ENCODE assay signal across 8 cellular contexts in genomic region chr9:128339761-128340690, GRCh38. TPM values are rescaled to one million over a fixed set of nuclear protein-coding genes. Genes with fewer than 3 reads are reported as not detected.
A peak's percentile ranks its signal among the peaks of the same experiment; 100 is the strongest.
DNase-seq lines count a peak whose midpoint lies in the region; ATAC-seq and TF ChIP-seq lines count a peak whose summit lies in the region.

Gene SLC27A4 (plus strand): TSS chr9:128340527. CDS start chr9:128343133, 2,606 bp downstream.

- no peaks in the 10 kb centered on the region for H3K9me3 Mint-ChIP-seq in activated CD8-positive, alpha-beta T cell treated with anti-CD3 and anti-CD28 coated beads, Interleukin-2, amount 10 ng/mL, durations not matched to agents 7 days and 5 days (ENCODE audit: insufficient read depth)

- ATAC-seq in GM19023 (IDR thresholded peaks at IDR 0.05; ENCODE audit: unreplicated experiment) (peak; percentile 79), HG03342 (IDR thresholded peaks at IDR 0.05; ENCODE audit: unreplicated experiment) (peak; percentile 77), lung (ENCODE audit: insufficient read depth, low FRiP score) (peak; percentile 91)
- ATAC-seq in activated CD8-positive, alpha-beta T cell treated with anti-CD3 and anti-CD28 coated beads, Interleukin-2, amount 10 ng/mL, durations not matched to agents 7 days and 5 days, result peak; percentile 90

- peak; percentile 69 for DNase-seq in AG10803 (ENCODE audit: low read depth)
- DNase-seq in NCI-H82 (lab: John Stamatoyannopoulos, UW), result peak; percentile 88
- DNase-seq in activated CD8-positive, alpha-beta T cell treated with anti-CD3 and anti-CD28 coated beads, Interleukin-2, amount 10 ng/mL, durations not matched to agents 7 days and 5 days, result peak; percentile 85
- peak; percentile 76 for DNase-seq in effector CD4-positive, alpha-beta T cell
- peak; percentile 78 for DNase-seq in lung (ENCODE audit: low spot score)
- DNase-seq in stimulated activated CD4-positive, alpha-beta T cell treated with anti-CD3 and anti-CD28 coated beads, TNF-alpha, amount 100 ng/mL, for 4 hours (ENCODE audit: low read depth in 3 of 3), result peak; percentile 57 to 64 (median 60)

- no peaks in the 10 kb centered on the region for H3K9me3 ChIP-seq in lung (ENCODE audit: control insufficient read depth in 2 of 2, insufficient read depth in 1 of 2, low read length in 1 of 2)

- POLR2A ChIA-PET in activated CD8-positive, alpha-beta T cell treated with anti-CD3 and anti-CD28 coated beads, Interleukin-2, amount 10 ng/mL, durations not matched to agents 7 days and 5 days (lab: Charles Lee), result interaction anchor here (0.6 to 1.2 kb wide), 2 partner anchors 19 to 119 kb away, joined by 4 to 5 read pairs; no protein-coding TSS in a partner anchor

- peak within 1 kb of the TSS; percentile 95 for H3K4me3 Mint-ChIP-seq in activated CD8-positive, alpha-beta T cell treated with anti-CD3 and anti-CD28 coated beads, Interleukin-2, amount 10 ng/mL, durations not matched to agents 7 days and 5 days

- peaks cover 11% of the 10 kb centered on the region for H3K4me1 Mint-ChIP-seq in activated CD8-positive, alpha-beta T cell treated with anti-CD3 and anti-CD28 coated beads, Interleukin-2, amount 10 ng/mL, durations not matched to agents 7 days and 5 days (ENCODE audit: low read depth)

- no peaks in the 10 kb centered on the region for H3K27me3 Mint-ChIP-seq in activated CD8-positive, alpha-beta T cell treated with anti-CD3 and anti-CD28 coated beads, Interleukin-2, amount 10 ng/mL, durations not matched to agents 7 days and 5 days (ENCODE audit: low read depth)

- H3K4me3 ChIP-seq in AG10803 (ENCODE audit: low read length), result peak within 1 kb of the TSS; percentile 76
- H3K4me3 ChIP-seq in lung, result peak within 1 kb of the TSS; percentile 85

- H3K27ac ChIP-seq in lung (ENCODE audit: low read depth in 1 of 2, low read length in 1 of 2), result peak within 1 kb of the TSS; percentile 82 to 84

- CTCF ChIA-PET in activated CD8-positive, alpha-beta T cell treated with anti-CD3 and anti-CD28 coated beads, Interleukin-2, amount 10 ng/mL, durations not matched to agents 7 days and 5 days (lab: Charles Lee), result interaction anchor here (0.9 to 1.5 kb wide), 4 partner anchors 22 to 63 kb away, joined by 3 to 5 read pairs (median 3); no protein-coding TSS in a partner anchor

- H3K27ac Mint-ChIP-seq in activated CD8-positive, alpha-beta T cell treated with anti-CD3 and anti-CD28 coated beads, Interleukin-2, amount 10 ng/mL, durations not matched to agents 7 days and 5 days, result peak within 1 kb of the TSS; percentile 92

- H3K36me3 ChIP-seq in lung (ENCODE audit: control insufficient read depth in 2 of 2, insufficient read depth in 2 of 2, low read length in 2 of 2), result peaks cover 13 to 18% of the 10 kb centered on the region in 2 donors

- H3K4me1 ChIP-seq in lung (ENCODE audit: control insufficient read depth in 2 of 2, insufficient read depth in 2 of 2, low read length in 2 of 2), result peaks cover 0 to 5% of the 10 kb centered on the region in 2 donors

- TF ChIP-seq CTCF in AG10803 (conservative IDR thresholded peaks at IDR 0.05; ENCODE audit: low read length) (no peak), lung (IDR thresholded peaks at IDR 0.05; ENCODE audit: control extremely low read depth, extremely low read depth) (no peak)

- H3K27me3 ChIP-seq in lung (ENCODE audit: control insufficient read depth, insufficient read depth), result no peaks in the 10 kb centered on the region

- 6 to 9% methylated on average over 57 to 75 of the region's 75 CpGs for WGBS in lung, 2 donors

- H3K36me3 Mint-ChIP-seq in activated CD8-positive, alpha-beta T cell treated with anti-CD3 and anti-CD28 coated beads, Interleukin-2, amount 10 ng/mL, durations not matched to agents 7 days and 5 days (ENCODE audit: low read depth), result peaks cover 5% of the 10 kb centered on the region

RNA-seq across cellular contexts. Expression of gene SLC27A4, which starts in this region (rescaled TPM):
- 10 to 100 TPM; 19.0 to 21.7 TPM for total RNA-seq in activated CD8-positive, alpha-beta T cell treated with anti-CD3 and anti-CD28 coated beads, Interleukin-2, amount 10 ng/mL, durations not matched to agents 7 days and 5 days
- total RNA-seq in lung, result 10 to 100 TPM in 1 of 2 donors, 1 to 10 TPM in 1; 6.8 to 25.2 TPM
- 10 to 100 TPM; 23.3 to 29.7 TPM for polyA plus RNA-seq in lung

Comparison
In these comparisons a context has a peak if more than half of its experiments do, and no peak if none do; other contexts are left out.
1. Peak in every context shown above with its lines: DNase-seq, ATAC-seq, H3K4me3 ChIP-seq and H3K27ac ChIP-seq.